Comparison of ENCODE assay signal across 17 cellular contexts in the genomic region with DNA sequence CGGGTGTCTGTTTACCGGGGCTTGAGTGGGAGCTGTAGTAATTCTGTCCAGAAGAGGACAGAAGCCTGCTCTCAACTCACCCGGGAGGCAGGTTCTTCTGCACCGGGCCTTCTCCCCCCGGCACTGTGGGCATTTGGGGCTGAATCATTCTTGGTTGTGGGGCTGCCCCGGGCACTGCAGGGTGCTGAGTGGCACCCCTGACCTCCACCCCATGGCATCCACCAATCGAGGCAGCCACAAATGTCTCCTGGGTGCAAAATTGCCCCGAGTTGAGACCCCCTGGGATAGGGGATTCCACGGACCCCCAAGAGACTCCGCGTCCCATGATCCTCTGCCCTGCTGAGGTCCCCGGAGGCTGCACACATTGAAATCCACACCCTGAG.
A peak's percentile ranks its signal among the peaks of the same experiment; 100 is the strongest.
DNase-seq lines count a peak whose midpoint lies in the region; ATAC-seq and TF ChIP-seq lines count a peak whose summit lies in the region.
"Had no signal": no experiment of that assay in that cellular context is flagged by ENCODE, and none has a peak within 500 bp of the region (broad histone marks: within the 10 kb centered on the region; RNA-seq: fewer than 3 reads in every experiment).

No MANE protein-coding gene starts in this region.

- H3K9me3 ChIP-seq in BLaER1 (peaks cover 33% of the 10 kb centered on the region), gastroesophageal sphincter (peaks cover 0 to 7% (median 0%) of the 10 kb centered on the region in 3 donors)

- H3K36me3 ChIP-seq in BLaER1 (peaks cover 39% of the 10 kb centered on the region), gastroesophageal sphincter (no peaks in the 10 kb centered on the region)
- H3K36me3 ChIP-seq: HAP-1, SJSA1 had no signal

- peak overlapping the region; percentile 93 for H3K4me2 ChIP-seq in BLaER1

- intact Hi-C loops in dorsolateral prefrontal cortex (cut with DNase I), result no loop called here

- WGBS in gastroesophageal sphincter (ENCODE audit: low coverage in 1 of 2), 2 donors, result 76 to 82% methylated on average over 5 to 6 of the region's 12 CpGs

- TF ChIP-seq CTCF in dorsolateral prefrontal cortex (IDR thresholded peaks at IDR 0.05 in 54 of 56, conservative IDR thresholded peaks at IDR 0.05 in 2 of 56; ENCODE audit: low read depth in 1 of 56, partially characterized antibody in 56 of 56) (no peak), gastroesophageal sphincter (IDR thresholded peaks at IDR 0.05) (no peak)

- peak overlapping the region; percentile 68 for H3K9ac ChIP-seq in BLaER1

- H3K9me3 Mint-ChIP-seq in stimulated activated effector memory CD8-positive, alpha-beta T cell treated with anti-CD3 and anti-CD28 coated beads, Interleukin-12 subunit alpha, Interleukin-12 subunit beta, amount 100 ng/mL, for 72 hours, result peaks cover 8% of the 10 kb centered on the region
- H3K9me3 Mint-ChIP-seq: central memory CD8-positive, alpha-beta T cell had no signal

- H3K4me1 Mint-ChIP-seq in stimulated activated effector memory CD8-positive, alpha-beta T cell treated with anti-CD3 and anti-CD28 coated beads, Interleukin-12 subunit alpha, Interleukin-12 subunit beta, amount 100 ng/mL, for 72 hours, result peaks cover 25% of the 10 kb centered on the region

- ATAC-seq in stimulated activated effector memory CD8-positive, alpha-beta T cell treated with anti-CD3 and anti-CD28 coated beads, Interleukin-12 subunit alpha, Interleukin-12 subunit beta, amount 100 ng/mL, for 72 hours, result peak; percentile 55
- ATAC-seq in GM21447 (IDR thresholded peaks at IDR 0.05; ENCODE audit: unreplicated experiment) (no peak), gastroesophageal sphincter (no peak)
- ATAC-seq: activated naive CD8-positive, alpha-beta T cell treated with anti-CD3 and anti-CD28 coated beads, Interleukin-2, amount 50 U/mL, for 24 hours; activated T-cell treated with anti-CD3 and anti-CD28 coated beads, Interleukin-2, amount 50 U/mL, for 4 hours; naive thymus-derived CD4-positive, alpha-beta T cell; stimulated activated naive CD8-positive, alpha-beta T cell treated with anti-CD3 and anti-CD28 coated beads, Interleukin-15, amount 100 ng/mL, for 72 hours had no signal

- H3K27ac Mint-ChIP-seq in stimulated activated effector memory CD8-positive, alpha-beta T cell treated with anti-CD3 and anti-CD28 coated beads, Interleukin-12 subunit alpha, Interleukin-12 subunit beta, amount 100 ng/mL, for 72 hours, result no peak overlapping the region
- H3K27ac Mint-ChIP-seq: activated naive CD8-positive, alpha-beta T cell treated with anti-CD3 and anti-CD28 coated beads, Interleukin-2, amount 50 U/mL, for 24 hours; stimulated activated naive CD8-positive, alpha-beta T cell treated with anti-CD3 and anti-CD28 coated beads, Interleukin-15, amount 100 ng/mL, for 72 hours had no signal

- H3K27me3 ChIP-seq in BLaER1, result no peaks in the 10 kb centered on the region
- H3K27me3 ChIP-seq in dorsolateral prefrontal cortex, result no peaks in the 10 kb centered on the region
- H3K27me3 ChIP-seq in gastroesophageal sphincter, result no peaks in the 10 kb centered on the region
- H3K27me3 ChIP-seq: SJSA1 had no signal

- no peak for TF ChIP-seq EP300 in gastroesophageal sphincter (IDR thresholded peaks at IDR 0.05)

- H4K20me1 ChIP-seq in BLaER1, result peaks cover 78% of the 10 kb centered on the region

- no peaks in the 10 kb centered on the region for H3K36me3 Mint-ChIP-seq in stimulated activated effector memory CD8-positive, alpha-beta T cell treated with anti-CD3 and anti-CD28 coated beads, Interleukin-12 subunit alpha, Interleukin-12 subunit beta, amount 100 ng/mL, for 72 hours

- no peak overlapping the region for H3K4me3 Mint-ChIP-seq in stimulated activated effector memory CD8-positive, alpha-beta T cell treated with anti-CD3 and anti-CD28 coated beads, Interleukin-12 subunit alpha, Interleukin-12 subunit beta, amount 100 ng/mL, for 72 hours
- H3K4me3 Mint-ChIP-seq: activated naive CD8-positive, alpha-beta T cell treated with anti-CD3 and anti-CD28 coated beads, Interleukin-2, amount 50 U/mL, for 24 hours; activated T-cell treated with anti-CD3 and anti-CD28 coated beads, Interleukin-2, amount 50 U/mL, for 4 hours; central memory CD8-positive, alpha-beta T cell; naive thymus-derived CD4-positive, alpha-beta T cell; stimulated activated naive CD8-positive, alpha-beta T cell treated with anti-CD3 and anti-CD28 coated beads, Interleukin-15, amount 100 ng/mL, for 72 hours had no signal

- no peak for TF ChIP-seq POLR2A in gastroesophageal sphincter (IDR thresholded peaks at IDR 0.05)

- H3K27ac ChIP-seq in BLaER1, result peak overlapping the region; percentile 79
- peak overlapping the region in 55 of 59 donors; percentile 6 to 93 (median 76) for H3K27ac ChIP-seq in dorsolateral prefrontal cortex
- no peak overlapping the region for H3K27ac ChIP-seq in gastroesophageal sphincter
- H3K27ac ChIP-seq: SJSA1 had no signal

- DNase-seq in M059J (ENCODE audit: low read depth) (peak; percentile 36), dorsolateral prefrontal cortex (no peak), NCI-H2227 (lab: John Stamatoyannopoulos, UW; ENCODE audit: unreplicated experiment) (no peak), NCI-H2171 (lab: John Stamatoyannopoulos, UW) (no peak)
- no peak for DNase-seq in stimulated activated effector memory CD8-positive, alpha-beta T cell treated with anti-CD3 and anti-CD28 coated beads, Interleukin-12 subunit alpha, Interleukin-12 subunit beta, amount 100 ng/mL, for 72 hours (ENCODE audit: low spot score in 2 of 2)
- DNase-seq: activated naive CD8-positive, alpha-beta T cell treated with anti-CD3 and anti-CD28 coated beads, Interleukin-2, amount 50 U/mL, for 24 hours; activated T-cell treated with anti-CD3 and anti-CD28 coated beads, Interleukin-2, amount 50 U/mL, for 4 hours; naive thymus-derived CD4-positive, alpha-beta T cell; NCI-H146; NCI-H446; stimulated activated naive CD8-positive, alpha-beta T cell treated with anti-CD3 and anti-CD28 coated beads, Interleukin-15, amount 100 ng/mL, for 72 hours had no signal

- H3K4me1 ChIP-seq in BLaER1 (peaks cover 85% of the 10 kb centered on the region), gastroesophageal sphincter (peaks cover 0 to 23% (median 9%) of the 10 kb centered on the region in 3 donors)
- H3K4me1 ChIP-seq: HAP-1 had no signal

- H3K4me3 ChIP-seq in BLaER1 (peak overlapping the region; percentile 47; the same call in 1 of the 2 replicates), dorsolateral prefrontal cortex (peak overlapping the region in 27 of 59 donors; percentile 5 to 47 (median 24)), gastroesophageal sphincter (no peak overlapping the region)
- H3K4me3 ChIP-seq: HAP-1, SJSA1 had no signal

Comparison
In these comparisons a context has a peak if more than half of its experiments do, and no peak if none do; other contexts are left out.
1. H3K27ac ChIP-seq: peak in BLaER1 (single experiment) and dorsolateral prefrontal cortex (55 of 59); none in gastroesophageal sphincter (0 of 4).